In genomic region chr19:22994957-22995356, GRCh38 we compare ENCODE assay signal across 10 cellular contexts. TPM values are rescaled to one million over a fixed set of nuclear protein-coding genes. Genes with fewer than 3 reads are reported as not detected.
"Had no signal": no experiment of that assay in that cellular context is flagged by ENCODE, and none has a peak within 500 bp of the region (broad histone marks: within the 10 kb centered on the region; RNA-seq: fewer than 3 reads in every experiment).

No MANE protein-coding gene starts in this region.

RNA-seq across cellular contexts. Expression of gene ZNF728, which starts 8.0 kb away (rescaled TPM):
- total RNA-seq: dermis microvascular lymphatic vessel endothelial cell, endodermal cell, endothelial cell of umbilical vein, epithelial cell of proximal tubule, esophagus mucosa, fibroblast of villous mesenchyme, foreskin keratinocyte, gastrocnemius medialis, glomerular endothelial cell had no signal
- polyA plus RNA-seq: endothelial cell of umbilical vein, fibroblast of lung, foreskin keratinocyte had no signal
